Comparison of ENCODE assay signal across 8 cellular contexts in genomic region chr11:21511835-21512440, GRCh38.
DNase-seq lines count a peak whose midpoint lies in the region; ATAC-seq and TF ChIP-seq lines count a peak whose summit lies in the region.

No MANE protein-coding gene starts in this region.

- H3K27me3 ChIP-seq in adipocyte (replicated peaks; ENCODE audit: control insufficient read depth, insufficient read depth, low read length) (no peaks in the 10 kb centered on the region), kidney epithelial cell (ENCODE audit: control insufficient read depth, insufficient read depth, low read length) (no peaks in the 10 kb centered on the region)

- DNase-seq in EL (peak; percentile 0), NCI-H524 (lab: John Stamatoyannopoulos, UW) (peak; percentile 87 to 91), adipocyte (ENCODE audit: low read depth) (peak; percentile 2), kidney epithelial cell (ENCODE audit: low read depth) (peak; percentile 26), superior temporal gyrus (ENCODE audit: extremely low spot score) (peak; percentile 39)
- DNase-seq in activated naive CD4-positive, alpha-beta T cell treated with Interleukin-2 at 50 U/mL for 16 hours, result no peak

- no peaks in the 10 kb centered on the region for H3K9me3 ChIP-seq in adipocyte (ENCODE audit: control insufficient read depth, low read length)

- ATAC-seq in GM19372 (IDR thresholded peaks at IDR 0.05; ENCODE audit: low read depth, unreplicated experiment) (peak; percentile 64), HG03457 (IDR thresholded peaks at IDR 0.05; ENCODE audit: unreplicated experiment) (peak; percentile 85)

- H3K4me3 ChIP-seq in adipocyte (ENCODE audit: low read length) (no peak overlapping the region), kidney epithelial cell (ENCODE audit: low read depth, low read length) (no peak overlapping the region)

- no peak overlapping the region for H3K9ac ChIP-seq in adipocyte (ENCODE audit: low read length)

- H3K4me1 ChIP-seq in adipocyte (ENCODE audit: control insufficient read depth, insufficient read depth, low read length), result no peaks in the 10 kb centered on the region

- H3K36me3 ChIP-seq in adipocyte (ENCODE audit: control insufficient read depth, insufficient read depth, low read length, severe bottlenecking) (no peaks in the 10 kb centered on the region), kidney epithelial cell (ENCODE audit: control insufficient read depth, insufficient read depth, low read length) (no peaks in the 10 kb centered on the region)

- peak; percentile 87 for TF ChIP-seq CTCF in kidney epithelial cell (IDR thresholded peaks at IDR 0.05; ENCODE audit: insufficient read depth, low read length, poor library complexity, severe bottlenecking)
